14 cellular contexts compared by ENCODE assay signal in genomic region chr3:13111874-13112520, GRCh38. TPM values are rescaled to one million over a fixed set of nuclear protein-coding genes. Genes with fewer than 3 reads are reported as not detected.
DNase-seq lines count a peak whose midpoint lies in the region; ATAC-seq and TF ChIP-seq lines count a peak whose summit lies in the region.
"Had no signal": no experiment of that assay in that cellular context is flagged by ENCODE, and none has a peak within 500 bp of the region (broad histone marks: within the 10 kb centered on the region; RNA-seq: fewer than 3 reads in every experiment).

No MANE protein-coding gene starts in this region.

- DNase-seq in NCI-H510A treated with DMSO at 0.1 percent for 48 hours (lab: John Stamatoyannopoulos, UW) (peak; percentile 32), psoas muscle (no peak), caudate nucleus (lab: John Stamatoyannopoulos, UW) (no peak)
- no peak for DNase-seq in T-helper 2 cell treated with Interferon-gamma antibody and Interleukin-4, amounts not matched to agents 5 μg/mL and 100 μg/mL, for 36 hours (ENCODE audit: low spot score)
- DNase-seq in CD8-positive, alpha-beta T cell = no peak
- DNase-seq: activated CD4-positive, alpha-beta memory T cell treated with anti-CD3 and anti-CD28 coated beads, Interleukin-2, amount 10 ng/mL, durations not matched to agents 7 days and 5 days; foreskin keratinocyte; stimulated activated CD4-positive, alpha-beta T cell treated with anti-CD3 and anti-CD28 coated beads, Interleukin-4, amount 100 ng/mL, for 24 hours; T-cell had no signal

- no peak overlapping the region for H3K27ac ChIP-seq in gastroesophageal sphincter
- no peak overlapping the region for H3K27ac ChIP-seq in psoas muscle
- no peak overlapping the region for H3K27ac ChIP-seq in CD8-positive, alpha-beta T cell (ENCODE audit: low read depth, low read length)
- H3K27ac ChIP-seq in caudate nucleus (ENCODE audit: low read depth, low read length) = no peak overlapping the region
- H3K27ac ChIP-seq: foreskin keratinocyte, HL-60 had no signal

- no peaks in the 10 kb centered on the region for H3K9me3 Mint-ChIP-seq in IgD-negative memory B cell
- no peaks in the 10 kb centered on the region for H3K9me3 Mint-ChIP-seq in T-helper 2 cell treated with Interferon-gamma antibody and Interleukin-4, amounts not matched to agents 5 μg/mL and 100 μg/mL, for 36 hours
- H3K9me3 Mint-ChIP-seq in CD8-positive, alpha-beta T cell = no peaks in the 10 kb centered on the region
- H3K9me3 Mint-ChIP-seq: activated CD4-positive, alpha-beta memory T cell treated with anti-CD3 and anti-CD28 coated beads, Interleukin-2, amount 10 ng/mL, durations not matched to agents 7 days and 5 days; dendritic cell treated with granulocyte-macrophage colony-stimulating factor and Interleukin-4, amounts not matched to agents 40 ng/mL and 50 ng/mL, for 4 days; T-cell had no signal

- H3K4me3 ChIP-seq in gastroesophageal sphincter (no peak overlapping the region), psoas muscle (no peak overlapping the region)
- H3K4me3 ChIP-seq in CD8-positive, alpha-beta T cell (ENCODE audit: low read depth, low read length) = no peak overlapping the region

- H3K36me3 Mint-ChIP-seq in IgD-negative memory B cell = peaks cover 1% of the 10 kb centered on the region
- H3K36me3 Mint-ChIP-seq in T-helper 2 cell treated with Interferon-gamma antibody and Interleukin-4, amounts not matched to agents 5 μg/mL and 100 μg/mL, for 36 hours (ENCODE audit: low read depth) = no peaks in the 10 kb centered on the region
- no peaks in the 10 kb centered on the region for H3K36me3 Mint-ChIP-seq in CD8-positive, alpha-beta T cell
- H3K36me3 Mint-ChIP-seq: activated naive CD8-positive, alpha-beta T cell; T-cell had no signal

- TF ChIP-seq POLR2A in gastroesophageal sphincter (IDR thresholded peaks at IDR 0.05) = no peak

- H3K27me3 Mint-ChIP-seq in IgD-negative memory B cell = peaks cover 5% of the 10 kb centered on the region
- H3K27me3 Mint-ChIP-seq in T-helper 2 cell treated with Interferon-gamma antibody and Interleukin-4, amounts not matched to agents 5 μg/mL and 100 μg/mL, for 36 hours (ENCODE audit: low read depth) = peaks cover 6% of the 10 kb centered on the region
- H3K27me3 Mint-ChIP-seq in CD8-positive, alpha-beta T cell (ENCODE audit: low read depth) = peaks cover 4% of the 10 kb centered on the region
- H3K27me3 Mint-ChIP-seq: activated naive CD8-positive, alpha-beta T cell had no signal

- CTCF ChIA-PET in CD8-positive, alpha-beta T cell (lab: Charles Lee) = interaction anchor here (1.6 to 2.1 kb wide), 2 partner anchors 9 to 20 kb away, joined by 5 to 8 read pairs; no protein-coding TSS in a partner anchor

- no peak for TF ChIP-seq EP300 in gastroesophageal sphincter (IDR thresholded peaks at IDR 0.05)

- H3K4me1 ChIP-seq in gastroesophageal sphincter (no peaks in the 10 kb centered on the region), psoas muscle (peaks cover 17% of the 10 kb centered on the region)
- peaks cover 9% of the 10 kb centered on the region for H3K4me1 ChIP-seq in CD8-positive, alpha-beta T cell (ENCODE audit: insufficient read depth, low read length)
- H3K4me1 ChIP-seq: foreskin keratinocyte had no signal

- H3K36me3 ChIP-seq in gastroesophageal sphincter = no peaks in the 10 kb centered on the region
- H3K36me3 ChIP-seq in psoas muscle (ENCODE audit: insufficient read depth in 1 of 2, low read depth in 1 of 2) = no peaks in the 10 kb centered on the region
- no peaks in the 10 kb centered on the region for H3K36me3 ChIP-seq in CD8-positive, alpha-beta T cell (ENCODE audit: insufficient read depth, low read length)

- peak overlapping the region in 3 of 4 donors; percentile 51 to 82 (median 77) for H3K4me3 Mint-ChIP-seq in IgD-negative memory B cell
- no peak overlapping the region for H3K4me3 Mint-ChIP-seq in T-helper 2 cell treated with Interferon-gamma antibody and Interleukin-4, amounts not matched to agents 5 μg/mL and 100 μg/mL, for 36 hours
- no peak overlapping the region for H3K4me3 Mint-ChIP-seq in CD8-positive, alpha-beta T cell
- H3K4me3 Mint-ChIP-seq: activated CD4-positive, alpha-beta memory T cell treated with anti-CD3 and anti-CD28 coated beads, Interleukin-2, amount 10 ng/mL, durations not matched to agents 7 days and 5 days; activated naive CD8-positive, alpha-beta T cell; dendritic cell treated with granulocyte-macrophage colony-stimulating factor and Interleukin-4, amounts not matched to agents 40 ng/mL and 50 ng/mL, for 4 days had no signal

- H3K27ac Mint-ChIP-seq in IgD-negative memory B cell = peak overlapping the region; percentile 91 to 99 (median 99)
- no peak overlapping the region for H3K27ac Mint-ChIP-seq in T-helper 2 cell treated with Interferon-gamma antibody and Interleukin-4, amounts not matched to agents 5 μg/mL and 100 μg/mL, for 36 hours
- no peak overlapping the region for H3K27ac Mint-ChIP-seq in CD8-positive, alpha-beta T cell
- H3K27ac Mint-ChIP-seq: activated CD4-positive, alpha-beta memory T cell treated with anti-CD3 and anti-CD28 coated beads, Interleukin-2, amount 10 ng/mL, durations not matched to agents 7 days and 5 days; activated naive CD8-positive, alpha-beta T cell; dendritic cell treated with granulocyte-macrophage colony-stimulating factor and Interleukin-4, amounts not matched to agents 40 ng/mL and 50 ng/mL, for 4 days had no signal

- ATAC-seq in gastroesophageal sphincter (peak; percentile 17), psoas muscle (peak; percentile 69 to 75 (median 73))
- no peak for ATAC-seq in CD8-positive, alpha-beta T cell
- ATAC-seq: T-cell had no signal

- H3K9me3 ChIP-seq in gastroesophageal sphincter (no peaks in the 10 kb centered on the region), psoas muscle (no peaks in the 10 kb centered on the region)
- no peaks in the 10 kb centered on the region for H3K9me3 ChIP-seq in CD8-positive, alpha-beta T cell (ENCODE audit: low read length)

- TF ChIP-seq CTCF in gastroesophageal sphincter (IDR thresholded peaks at IDR 0.05) (no peak), psoas muscle (IDR thresholded peaks at IDR 0.05) (no peak)
- no peak for TF ChIP-seq CTCF in CD8-positive, alpha-beta T cell (IDR thresholded peaks at IDR 0.05)

- intact Hi-C loops in psoas muscle (cut with DNase I) = no loop called here
- intact Hi-C loops in CD8-positive, alpha-beta T cell (cut with DNase I, micrococcal nuclease) = no loop called here

- H3K4me1 Mint-ChIP-seq in IgD-negative memory B cell = peaks cover 34 to 43% (median 41%) of the 10 kb centered on the region in 3 donors
- peaks cover 4% of the 10 kb centered on the region for H3K4me1 Mint-ChIP-seq in T-helper 2 cell treated with Interferon-gamma antibody and Interleukin-4, amounts not matched to agents 5 μg/mL and 100 μg/mL, for 36 hours (ENCODE audit: low read depth)
- peaks cover 14% of the 10 kb centered on the region for H3K4me1 Mint-ChIP-seq in CD8-positive, alpha-beta T cell (ENCODE audit: low read depth)

- POLR2A ChIA-PET in CD8-positive, alpha-beta T cell (lab: Charles Lee) = no interaction called here

- 66% methylated on average over 4 to 11 of the region's 12 CpGs for WGBS in gastroesophageal sphincter (ENCODE audit: low coverage in 1 of 2), 2 donors
- WGBS in psoas muscle, 3 donors = 32 to 35% (median 34%) methylated on average over 12 of the region's 12 CpGs

- peaks cover 56% of the 10 kb centered on the region for H3K27me3 ChIP-seq in gastroesophageal sphincter
- no peaks in the 10 kb centered on the region for H3K27me3 ChIP-seq in psoas muscle (ENCODE audit: insufficient read depth in 3 of 3, low read length in 2 of 3)
- no peaks in the 10 kb centered on the region for H3K27me3 ChIP-seq in CD8-positive, alpha-beta T cell (ENCODE audit: insufficient read depth, low read length)

RNA-seq across cellular contexts. Expression of gene IQSEC1, which starts 38.8 kb away (rescaled TPM):
- polyA plus RNA-seq in IgD-negative memory B cell (52.5 TPM), psoas muscle (10 to 100 TPM in 2 of 3 donors, 1 to 10 TPM in 1; 8.6 to 22.0 (median 10.8) TPM)
- total RNA-seq in gastroesophageal sphincter (100 to 1,000 TPM in 1 of 4 donors, 10 to 100 TPM in 3; 49.5 to 104 (median 61.7) TPM), psoas muscle (10 to 100 TPM; 28.0 to 45.4 (median 33.9) TPM)
- total RNA-seq in CD8-positive, alpha-beta T cell = 10 to 100 TPM; 71.2 to 79.0 TPM

Comparison
In these comparisons a context has a peak if more than half of its experiments do, and no peak if none do; other contexts are left out.
1. H3K27ac Mint-ChIP-seq: peak in IgD-negative memory B cell (3 of 3); none in T-helper 2 cell treated with Interferon-gamma antibody and Interleukin-4, amounts not matched to agents 5 μg/mL and 100 μg/mL, for 36 hours (single experiment) and CD8-positive, alpha-beta T cell (single experiment).
2. H3K4me3 Mint-ChIP-seq: peak in IgD-negative memory B cell (3 of 4); none in T-helper 2 cell treated with Interferon-gamma antibody and Interleukin-4, amounts not matched to agents 5 μg/mL and 100 μg/mL, for 36 hours (single experiment) and CD8-positive, alpha-beta T cell (single experiment).